ENCODE assay signal across 2 cellular contexts in genomic region chr3:151206196-151206595, GRCh38.
TF ChIP-seq lines count a peak whose summit lies in the region.

No MANE protein-coding gene starts in this region.

TF ChIP-seq in SK-N-SH, 30 proteins besides CTCF, POLR2A, EP300 and RAD21:
- no peak for TF ChIP-seq SIN3A (IDR thresholded peaks at IDR 0.05; ENCODE audit: borderline replicate concordance, low read depth, low read length)
- TF ChIP-seq POLR2AphosphoS5 (IDR thresholded peaks at IDR 0.05; ENCODE audit: low read depth, low read length), result no peak
- no peak for TF ChIP-seq GABPA (IDR thresholded peaks at IDR 0.05; ENCODE audit: low read depth)
- TF ChIP-seq MEF2A (IDR thresholded peaks at IDR 0.05; ENCODE audit: borderline replicate concordance, low read depth), result no peak
- TF ChIP-seq USF2 (IDR thresholded peaks at IDR 0.05; ENCODE audit: borderline replicate concordance, low read depth, low read length), result no peak
- no peak for TF ChIP-seq USF1 (IDR thresholded peaks at IDR 0.05; ENCODE audit: borderline replicate concordance, low read depth)
- no peak for TF ChIP-seq IRF3 (IDR thresholded peaks at IDR 0.05; ENCODE audit: low read depth, low read length)
- TF ChIP-seq RXRA (IDR thresholded peaks at IDR 0.05; ENCODE audit: borderline replicate concordance, low read depth), result no peak

TF ChIP-seq in SK-N-SH treated with all-trans-retinoic acid at 6 μM for 48 hours, 23 proteins besides CTCF, POLR2A, EP300 and RAD21:
- TF ChIP-seq ISL1 (CRISPR knock-in tag; IDR thresholded peaks at IDR 0.05) (no peak), BACH2 (CRISPR knock-in tag; IDR thresholded peaks at IDR 0.05; ENCODE audit: borderline replicate concordance) (no peak), ZC3H10 (CRISPR knock-in tag; IDR thresholded peaks at IDR 0.05) (no peak), TOX (CRISPR knock-in tag; IDR thresholded peaks at IDR 0.05; ENCODE audit: borderline replicate concordance) (no peak), PPARA (CRISPR knock-in tag; IDR thresholded peaks at IDR 0.05; ENCODE audit: borderline replicate concordance) (no peak)
